In genomic region chr22:43406186-43406790, GRCh38 we compare ENCODE assay signal across 19 cellular contexts. TPM values are rescaled to one million over a fixed set of nuclear protein-coding genes. Genes with fewer than 3 reads are reported as not detected.
DNase-seq lines count a peak whose midpoint lies in the region; ATAC-seq and TF ChIP-seq lines count a peak whose summit lies in the region.
"Had no signal": no experiment of that assay in that cellular context is flagged by ENCODE, and none has a peak within 500 bp of the region (broad histone marks: within the 10 kb centered on the region; RNA-seq: fewer than 3 reads in every experiment).

No MANE protein-coding gene starts in this region.

- H3K27me3 Mint-ChIP-seq in glutamatergic neuron (ENCODE audit: unreplicated experiment) = peaks cover 11% of the 10 kb centered on the region

- no peaks in the 10 kb centered on the region for H3K4me1 ChIP-seq in heart right ventricle

- DNase-seq in left ventricle myocardium superior = peak; percentile 16
- no peak for DNase-seq in heart right ventricle
- peak; percentile 37 for DNase-seq in H7
- peak; percentile 8 for DNase-seq in glutamatergic neuron
- no peak for DNase-seq in foreskin melanocyte
- no peak for DNase-seq in HEK293T (ENCODE audit: extremely low spot score)
- DNase-seq: 8988T; BE2C; C1 segment of cervical spinal cord; CD4-positive, alpha-beta memory T cell; CD4-positive, CD25-positive, alpha-beta regulatory T cell; COR-L47; DMS79 treated with DMSO at 0.1 percent for 48 hours; GF-D8 had no signal

- no peak for TF ChIP-seq CTCF in heart right ventricle (IDR thresholded peaks at IDR 0.05)
- TF ChIP-seq CTCF in glutamatergic neuron (IDR thresholded peaks at IDR 0.05; ENCODE audit: partially characterized antibody, unreplicated experiment) = no peak

- CTCF ChIA-PET in HEK293T (lab: Yijun Ruan, JAX) = no interaction called here

- no peak overlapping the region for H3K27ac ChIP-seq in heart right ventricle
- H3K27ac ChIP-seq: BLaER1 had no signal

- H3K9me3 ChIP-seq in heart right ventricle = no peaks in the 10 kb centered on the region
- H3K9me3 ChIP-seq: BE2C, BLaER1 had no signal

- H3K36me3 ChIP-seq in heart right ventricle = no peaks in the 10 kb centered on the region
- H3K36me3 ChIP-seq in H7 (replicated peaks; ENCODE audit: control insufficient read depth, insufficient read depth, low read length) = no peaks in the 10 kb centered on the region
- H3K36me3 ChIP-seq: BE2C, BLaER1 had no signal

- H3K36me3 Mint-ChIP-seq in glutamatergic neuron (ENCODE audit: unreplicated experiment) = no peaks in the 10 kb centered on the region
- H3K36me3 Mint-ChIP-seq: CD14-positive monocyte; CD4-positive, alpha-beta memory T cell; CD4-positive, CD25-positive, alpha-beta regulatory T cell; CD8-positive, alpha-beta memory T cell had no signal

- no peak overlapping the region for H3K27ac Mint-ChIP-seq in glutamatergic neuron (ENCODE audit: unreplicated experiment)
- H3K27ac Mint-ChIP-seq: CD14-positive monocyte; CD4-positive, alpha-beta memory T cell; CD4-positive, CD25-positive, alpha-beta regulatory T cell; CD8-positive, alpha-beta memory T cell had no signal

- intact Hi-C loops in left ventricle myocardium superior (cut with micrococcal nuclease) = no loop called here
- intact Hi-C loops in heart right ventricle (cut with DNase I) = no loop called here

- 72 to 78% methylated on average over 12 of the region's 12 CpGs for WGBS in heart right ventricle, 2 donors

- no peak for ATAC-seq in left ventricle myocardium superior
- no peak for ATAC-seq in heart right ventricle

- no peaks in the 10 kb centered on the region for H3K4me1 Mint-ChIP-seq in glutamatergic neuron (ENCODE audit: low read depth, unreplicated experiment)
- H3K4me1 Mint-ChIP-seq: CD14-positive monocyte; CD8-positive, alpha-beta memory T cell had no signal

- no peak overlapping the region for H3K4me3 Mint-ChIP-seq in glutamatergic neuron (ENCODE audit: unreplicated experiment)
- H3K4me3 Mint-ChIP-seq: CD14-positive monocyte; CD4-positive, alpha-beta memory T cell; CD4-positive, CD25-positive, alpha-beta regulatory T cell; CD8-positive, alpha-beta memory T cell had no signal

- H3K4me3 ChIP-seq in heart right ventricle (no peak overlapping the region), H7 (ENCODE audit: insufficient read depth, low read depth, low read length) (no peak overlapping the region)
- H3K4me3 ChIP-seq: BLaER1 had no signal

- POLR2A ChIA-PET in HEK293T (lab: Yijun Ruan, JAX) = no interaction called here

- H3K27me3 ChIP-seq in heart right ventricle (peaks cover 3 to 46% (median 26%) of the 10 kb centered on the region in 7 donors), H7 (ENCODE audit: control insufficient read depth, insufficient read depth, low read length) (peaks cover 16% of the 10 kb centered on the region)

- H3K9me3 Mint-ChIP-seq in glutamatergic neuron (ENCODE audit: unreplicated experiment) = peaks cover 5% of the 10 kb centered on the region

TF ChIP-seq in HEK293T, 16 proteins besides CTCF, POLR2A, EP300 and RAD21:
- TF ChIP-seq PKNOX1 (IDR thresholded peaks at IDR 0.05) (no peak), HDGF (IDR thresholded peaks at IDR 0.05; ENCODE audit: borderline replicate concordance) (no peak), TARDBP (IDR thresholded peaks at IDR 0.05) (no peak), NFRKB (IDR thresholded peaks at IDR 0.05) (no peak), BHLHE40 (IDR thresholded peaks at IDR 0.05; ENCODE audit: borderline replicate concordance) (no peak), FOXM1 (IDR thresholded peaks at IDR 0.05; ENCODE audit: borderline replicate concordance) (no peak), ELF4 (IDR thresholded peaks at IDR 0.05) (no peak), FOXA1 (IDR thresholded peaks at IDR 0.05) (no peak), ZNF384 (IDR thresholded peaks at IDR 0.05) (no peak), ARNT (IDR thresholded peaks at IDR 0.05) (no peak), L3MBTL2 (conservative IDR thresholded peaks at IDR 0.05) (no peak), FOXK2 (IDR thresholded peaks at IDR 0.05) (no peak), SUZ12 (IDR thresholded peaks at IDR 0.05) (no peak), LEF1 (IDR thresholded peaks at IDR 0.05; ENCODE audit: borderline replicate concordance) (no peak), CTBP1 (IDR thresholded peaks at IDR 0.05; ENCODE audit: borderline replicate concordance) (no peak), SP1 (IDR thresholded peaks at IDR 0.05) (no peak)

RNA-seq across cellular contexts. Expression of gene MPPED1, which starts 5.5 kb away (rescaled TPM):
- not detected for total RNA-seq in left ventricle myocardium superior
- total RNA-seq in heart right ventricle = not detected
- polyA plus RNA-seq in heart right ventricle = under 1 TPM in 1 of 2 donors, not detected in 1; 0.01 TPM
- 0.15 and 1.2 TPM in 2 replicates for total RNA-seq in H7 (2014; rRNA removed; shearing (Covaris generic))
- total RNA-seq in glutamatergic neuron (ENCODE audit: unreplicated experiment) = 0.37 TPM
- total RNA-seq: A673; CD4-positive, alpha-beta memory T cell; CD4-positive, CD25-positive, alpha-beta regulatory T cell; CD8-positive, alpha-beta memory T cell had no signal
- polyA plus RNA-seq: AG04450; CD14-positive monocyte; CD4-positive, alpha-beta memory T cell; CD4-positive, CD25-positive, alpha-beta regulatory T cell; CD8-positive, alpha-beta memory T cell had no signal

Comparison
In these comparisons a context has a peak if more than half of its experiments do, and no peak if none do; other contexts are left out.
1. DNase-seq: peak in left ventricle myocardium superior (single experiment), H7 (single experiment) and glutamatergic neuron (single experiment); none in heart right ventricle (0 of 2), foreskin melanocyte (single experiment) and HEK293T (single experiment).